ENCODE assay signal across 26 cellular contexts in genomic region chr4:174228988-174229387, GRCh38.
"Had no signal": no experiment of that assay in that cellular context is flagged by ENCODE, and none has a peak within 500 bp of the region (broad histone marks: within the 10 kb centered on the region; RNA-seq: fewer than 3 reads in every experiment).

No MANE protein-coding gene starts in this region.

- H3K36me3 ChIP-seq: left lung, lower lobe of right lung, pancreas, prostate gland, suprapubic skin, thoracic aorta, tibial artery, upper lobe of right lung had no signal

- H3K4me3 ChIP-seq: left lung, lower lobe of right lung, pancreas, prostate gland, skin epidermis, suprapubic skin, thoracic aorta, tibial artery, upper lobe of right lung had no signal

- H3K4me1 ChIP-seq: left lung, lower lobe of right lung, pancreas, prostate gland, suprapubic skin, upper lobe of right lung had no signal

- H3K9me3 ChIP-seq: left lung, lower lobe of right lung, pancreas, prostate gland, suprapubic skin, thoracic aorta, tibial artery, upper lobe of right lung had no signal

- H3K27ac ChIP-seq: left lung, lower lobe of right lung, pancreas, prostate gland, skin epidermis, suprapubic skin, thoracic aorta, tibial artery, upper lobe of right lung had no signal

- DNase-seq: hippocampal formation; immature natural killer cell; kidney; left colon; left lung; lower lobe of right lung; mammary epithelial cell; mesenchymal stem cell; naive thymus-derived CD8-positive, alpha-beta T cell; nucleus accumbens; pancreas; posterior cingulate gyrus; retina; right cardiac atrium; stimulated activated CD4-positive, alpha-beta T cell treated with anti-CD3 and anti-CD28 coated beads, Interleukin-12 subunit alpha, Interleukin-12 subunit beta, amount 100 ng/mL, for 4 hours; stimulated activated CD4-positive, alpha-beta T cell treated with anti-CD3 and anti-CD28 coated beads, Interleukin-15, amount 100 ng/mL, for 24 hours; stimulated activated CD4-positive, alpha-beta T cell treated with anti-CD3 and anti-CD28 coated beads, Interleukin-2, amount 100 ng/mL, for 24 hours; stimulated activated CD4-positive, alpha-beta T cell treated with anti-CD3 and anti-CD28 coated beads, Interleukin-4, amount 100 ng/mL, for 24 hours; stimulated activated naive CD4-positive, alpha-beta T cell; tibial artery; trophoblast cell; upper lobe of right lung had no signal
